Comparison of ENCODE assay signal across 8 cellular contexts in the genomic region with DNA sequence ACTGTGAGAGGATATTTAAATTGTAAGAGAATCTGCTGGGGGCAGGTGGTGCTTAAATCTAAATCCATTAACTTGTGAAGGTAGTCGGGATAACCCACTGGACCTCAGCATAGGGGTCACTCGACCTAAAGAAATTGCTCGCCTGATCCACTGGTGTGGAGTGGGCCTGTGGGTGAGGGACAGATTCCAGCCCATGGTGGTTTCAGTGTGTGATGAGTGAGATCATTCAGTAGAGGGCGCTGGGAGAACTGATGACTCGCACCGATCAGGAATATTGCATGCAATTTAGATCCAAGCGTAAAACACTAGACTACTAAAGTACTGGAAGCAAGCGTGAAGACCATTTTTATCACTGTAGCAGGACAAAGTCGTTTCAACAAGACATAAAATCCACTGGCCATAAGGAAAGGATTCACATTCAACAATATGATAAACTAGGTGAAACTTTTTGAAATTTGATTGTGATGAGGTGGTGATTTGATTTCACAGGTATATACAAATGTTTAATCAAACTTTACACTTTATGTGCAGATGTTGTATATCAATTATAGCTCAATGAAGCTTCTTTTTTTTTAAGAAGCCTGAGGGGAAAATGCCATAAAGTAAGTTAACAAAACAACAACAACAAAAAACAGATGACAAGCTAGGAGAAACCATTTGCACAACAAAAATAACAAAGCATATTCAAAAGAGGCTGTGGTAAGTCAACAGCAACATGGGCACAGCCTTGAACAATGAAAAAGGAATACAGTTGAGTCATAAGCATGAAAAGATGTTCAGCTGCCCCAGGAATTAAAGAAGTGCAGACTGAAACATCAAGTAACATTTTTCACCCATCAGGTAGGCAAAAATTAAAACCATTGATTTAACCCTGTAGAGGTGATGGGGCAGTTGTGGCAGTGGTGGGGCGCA. TPM values are rescaled to one million over a fixed set of nuclear protein-coding genes. Genes with fewer than 3 reads are reported as not detected.
A peak's percentile ranks its signal among the peaks of the same experiment; 100 is the strongest.
DNase-seq lines count a peak whose midpoint lies in the region; ATAC-seq and TF ChIP-seq lines count a peak whose summit lies in the region.

No MANE protein-coding gene starts in this region.

- no peak overlapping the region for H3K4me3 Mint-ChIP-seq in activated T-cell treated with anti-CD3 and anti-CD28 coated beads, Interleukin-2, amount 50 U/mL, for 24 hours
- no peak overlapping the region for H3K4me3 Mint-ChIP-seq in stimulated activated naive B cell treated with anti-CD40 and anti-IgM and Interleukin-4, amounts not matched to agents 10 μg/mL and 1 μg/mL and 100 μg/mL, for 72 hours

- peak overlapping the region; percentile 14; the same call in 1 of the 2 replicates for H2AFZ ChIP-seq in GM23248
- peak overlapping the region; percentile 49; the same call in 1 of the 2 replicates for H2AFZ ChIP-seq in SK-N-SH (ENCODE audit: low read depth)

- H3K27ac ChIP-seq in GM23248: no peak overlapping the region
- H3K27ac ChIP-seq in SK-N-SH (ENCODE audit: low read depth in 2 of 2, low read length in 1 of 2): no peak overlapping the region
- H3K27ac ChIP-seq in colonic mucosa: no peak overlapping the region

- H3K4me1 Mint-ChIP-seq in activated T-cell treated with anti-CD3 and anti-CD28 coated beads, Interleukin-2, amount 50 U/mL, for 24 hours (ENCODE audit: low read depth): peaks cover 1% of the 10 kb centered on the region
- peaks cover 3 to 7% of the 10 kb centered on the region in 2 donors for H3K4me1 Mint-ChIP-seq in stimulated activated naive B cell treated with anti-CD40 and anti-IgM and Interleukin-4, amounts not matched to agents 10 μg/mL and 1 μg/mL and 100 μg/mL, for 72 hours

- no peak overlapping the region for H3K27ac Mint-ChIP-seq in activated T-cell treated with anti-CD3 and anti-CD28 coated beads, Interleukin-2, amount 50 U/mL, for 24 hours
- no peak overlapping the region for H3K27ac Mint-ChIP-seq in stimulated activated naive B cell treated with anti-CD40 and anti-IgM and Interleukin-4, amounts not matched to agents 10 μg/mL and 1 μg/mL and 100 μg/mL, for 72 hours

- peak; percentile 65 to 78 for ATAC-seq in stimulated activated naive B cell treated with anti-CD40 and anti-IgM and Interleukin-4, amounts not matched to agents 10 μg/mL and 1 μg/mL and 100 μg/mL, for 72 hours (replicated peaks)

- no peaks in the 10 kb centered on the region for H3K36me3 Mint-ChIP-seq in activated T-cell treated with anti-CD3 and anti-CD28 coated beads, Interleukin-2, amount 50 U/mL, for 24 hours (ENCODE audit: low read depth)
- H3K36me3 Mint-ChIP-seq in stimulated activated naive B cell treated with anti-CD40 and anti-IgM and Interleukin-4, amounts not matched to agents 10 μg/mL and 1 μg/mL and 100 μg/mL, for 72 hours: no peaks in the 10 kb centered on the region

- H3F3A ChIP-seq in GM23248 (ENCODE audit: insufficient read depth) (no peaks in the 10 kb centered on the region), SK-N-SH (replicated peaks; ENCODE audit: insufficient read depth) (no peaks in the 10 kb centered on the region)

- H4K20me1 ChIP-seq in GM23248 (ENCODE audit: insufficient read depth) (no peaks in the 10 kb centered on the region), SK-N-SH (ENCODE audit: insufficient read depth) (no peaks in the 10 kb centered on the region)

- POLR2A ChIA-PET in SK-N-SH (lab: Yijun Ruan, JAX): no interaction called here

- in situ Hi-C loops in GM23248 (cut with MboI): no loop called here

- no peak for TF ChIP-seq EP300 in SK-N-SH (IDR thresholded peaks at IDR 0.05; ENCODE audit: borderline replicate concordance in 1 of 2, low read depth in 1 of 2, low read length in 1 of 2)

- TF ChIP-seq CTCF in SK-N-SH (IDR thresholded peaks at IDR 0.05) (peak; percentile 74), colonic mucosa (IDR thresholded peaks at IDR 0.05) (peak; percentile 72)

- H3K4me3 ChIP-seq in GM23248 (no peak overlapping the region), SK-N-SH (ENCODE audit: low read depth in 2 of 2, low read length in 1 of 2) (no peak overlapping the region; a peak in 1 of 4 replicates), colonic mucosa (no peak overlapping the region)

- DNase-seq in activated T-cell treated with anti-CD3 and anti-CD28 coated beads for 4 hours: peak; percentile 36
- DNase-seq in activated T-cell treated with anti-CD3 and anti-CD28 coated beads, Interleukin-2, amount 50 U/mL, for 24 hours: no peak
- peak; percentile 85 for DNase-seq in GM23248
- peak; percentile 62 for DNase-seq in LoVo (ENCODE audit: low spot score)
- peak; percentile 91 for DNase-seq in SK-N-SH
- peak; percentile 68 for DNase-seq in colonic mucosa
- DNase-seq in left kidney (ENCODE audit: low read depth, low spot score): peak; percentile 80
- no peak for DNase-seq in stimulated activated naive B cell treated with anti-CD40 and anti-IgM and Interleukin-4, amounts not matched to agents 10 μg/mL and 1 μg/mL and 100 μg/mL, for 72 hours

- H3K27me3 Mint-ChIP-seq in activated T-cell treated with anti-CD3 and anti-CD28 coated beads, Interleukin-2, amount 50 U/mL, for 24 hours: peaks cover 3% of the 10 kb centered on the region
- no peaks in the 10 kb centered on the region for H3K27me3 Mint-ChIP-seq in stimulated activated naive B cell treated with anti-CD40 and anti-IgM and Interleukin-4, amounts not matched to agents 10 μg/mL and 1 μg/mL and 100 μg/mL, for 72 hours

- H3K9me2 ChIP-seq in GM23248 (ENCODE audit: insufficient read depth) (no peaks in the 10 kb centered on the region), SK-N-SH (no peaks in the 10 kb centered on the region)

- H3K4me2 ChIP-seq in GM23248 (ENCODE audit: unreplicated experiment) (no peak overlapping the region), SK-N-SH (no peak overlapping the region)

- H3K79me2 ChIP-seq in GM23248 (ENCODE audit: insufficient read depth) (no peaks in the 10 kb centered on the region), SK-N-SH (ENCODE audit: insufficient read depth) (no peaks in the 10 kb centered on the region)

- intact Hi-C loops in colonic mucosa (cut with DNase I): loop anchor here (5.0 to 10.0 kb wide), 3 partner anchors 45 to 290 kb away; a partner anchor contains a TSS

- no peaks in the 10 kb centered on the region for H3K36me3 ChIP-seq in GM23248 (ENCODE audit: low read depth)
- no peaks in the 10 kb centered on the region for H3K36me3 ChIP-seq in SK-N-SH (replicated peaks in 1 of 2; ENCODE audit: control insufficient read depth in 1 of 2, insufficient read depth in 2 of 2, low read length in 1 of 2)
- no peaks in the 10 kb centered on the region for H3K36me3 ChIP-seq in colonic mucosa

- H3K4me1 ChIP-seq in GM23248 (ENCODE audit: insufficient read depth) (no peaks in the 10 kb centered on the region), SK-N-SH (ENCODE audit: control insufficient read depth in 1 of 2, insufficient read depth in 2 of 2, low read depth in 1 of 2, low read length in 1 of 2) (no peaks in the 10 kb centered on the region), colonic mucosa (no peaks in the 10 kb centered on the region)

- H3K9me3 ChIP-seq in GM23248 (ENCODE audit: low read depth) (no peaks in the 10 kb centered on the region), SK-N-SH (no peaks in the 10 kb centered on the region), colonic mucosa (no peaks in the 10 kb centered on the region)

- peak; percentile 92 for TF ChIP-seq RAD21 in SK-N-SH (IDR thresholded peaks at IDR 0.05; ENCODE audit: low read length)

- H3K9ac ChIP-seq in GM23248: no peak overlapping the region
- H3K9ac ChIP-seq in SK-N-SH: no peak overlapping the region
- H3K9ac ChIP-seq in colonic mucosa (ENCODE audit: low read depth in 2 of 2, low read length in 2 of 2): no peak overlapping the region

- H3K27me3 ChIP-seq in GM23248 (replicated peaks; ENCODE audit: insufficient read depth): no peaks in the 10 kb centered on the region
- H3K27me3 ChIP-seq in SK-N-SH (ENCODE audit: insufficient read depth): no peaks in the 10 kb centered on the region
- H3K27me3 ChIP-seq in colonic mucosa: no peaks in the 10 kb centered on the region

- 10 to 14% methylated on average over 10 of the region's 10 CpGs for WGBS in GM23248 (ENCODE audit: low coverage in 1 of 2, low lambda C conversion rate in 2 of 2, missing lambda C conversion rate in 2 of 2), 2 experiments
- 15% methylated on average over 9 of the region's 10 CpGs for whole genome bisulfite sequencing in SK-N-SH (ENCODE audit: low lambda C conversion rate)

- CTCF ChIA-PET in SK-N-SH (lab: Yijun Ruan, JAX): interaction anchor here (0.6 to 5.4 kb wide), 28 partner anchors 8 to 1700 kb away, joined by 3 to 40 read pairs (median 5); a partner anchor contains a TSS

- H3K9me3 Mint-ChIP-seq in activated T-cell treated with anti-CD3 and anti-CD28 coated beads, Interleukin-2, amount 50 U/mL, for 24 hours: no peaks in the 10 kb centered on the region
- no peaks in the 10 kb centered on the region for H3K9me3 Mint-ChIP-seq in stimulated activated naive B cell treated with anti-CD40 and anti-IgM and Interleukin-4, amounts not matched to agents 10 μg/mL and 1 μg/mL and 100 μg/mL, for 72 hours

TF ChIP-seq in SK-N-SH, 30 proteins besides CTCF, POLR2A, EP300 and RAD21 (continues in another document):
- TF ChIP-seq, protein P1, sequence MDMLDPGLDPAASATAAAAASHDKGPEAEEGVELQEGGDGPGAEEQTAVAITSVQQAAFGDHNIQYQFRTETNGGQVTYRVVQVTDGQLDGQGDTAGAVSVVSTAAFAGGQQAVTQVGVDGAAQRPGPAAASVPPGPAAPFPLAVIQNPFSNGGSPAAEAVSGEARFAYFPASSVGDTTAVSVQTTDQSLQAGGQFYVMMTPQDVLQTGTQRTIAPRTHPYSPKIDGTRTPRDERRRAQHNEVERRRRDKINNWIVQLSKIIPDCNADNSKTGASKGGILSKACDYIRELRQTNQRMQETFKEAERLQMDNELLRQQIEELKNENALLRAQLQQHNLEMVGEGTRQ (IDR thresholded peaks at IDR 0.05; ENCODE audit: borderline replicate concordance, low read depth, low read length): no peak

RNA-seq across cellular contexts. Expression of a gene that starts 7.5 kb away (rescaled TPM):
- 11.9 and 18.6 TPM in 2 replicates for total RNA-seq in GM23248 (2014; rRNA removed; shearing (Covaris generic))
- 10.3 and 12.6 TPM in 2 replicates for polyA plus RNA-seq in GM23248 (2016; fragmentation: Nextera tagmentation; extraction: Ambion mirVana)
- 9.2 and 11.0 TPM in 2 replicates for polyA plus RNA-seq in SK-N-SH (2012; rRNA removed)
- polyA plus RNA-seq in SK-N-SH (2012; cell fraction: cytosol; rRNA removed): 9.3 and 10.1 TPM in 2 replicates
- 9.7 and 11.5 TPM in 2 replicates for polyA plus RNA-seq in SK-N-SH (2012; cell fraction: nucleus; rRNA removed)
- 10 to 100 TPM; 39.7 to 50.9 TPM for total RNA-seq in colonic mucosa

RNA-seq across cellular contexts. Expression of a gene that starts 23.3 kb away (rescaled TPM):
- total RNA-seq in GM23248 (2014; rRNA removed; shearing (Covaris generic)): 0.65 and 0.76 TPM in 2 replicates
- 0.10 and 0.20 TPM in 2 replicates for polyA plus RNA-seq in GM23248 (2016; fragmentation: Nextera tagmentation; extraction: Ambion mirVana)
- 0.26 and 0.30 TPM in 2 replicates for polyA plus RNA-seq in SK-N-SH (2012; rRNA removed)
- 0.17 and 0.19 TPM in 2 replicates for polyA plus RNA-seq in SK-N-SH (2012; cell fraction: cytosol; rRNA removed)
- polyA plus RNA-seq in SK-N-SH (2012; cell fraction: nucleus; rRNA removed): 0.27 and 0.31 TPM in 2 replicates
- total RNA-seq in colonic mucosa: 1 to 10 TPM; 2.7 to 5.6 TPM

RNA-seq across cellular contexts. Expression of a gene that starts 38.7 kb away (rescaled TPM):
- 30.4 and 36.9 TPM in 2 replicates for total RNA-seq in GM23248 (2014; rRNA removed; shearing (Covaris generic))
- polyA plus RNA-seq in GM23248 (2016; fragmentation: Nextera tagmentation; extraction: Ambion mirVana) (45.2 and 46.7 TPM in 2 replicates), SK-N-SH (2012; rRNA removed) (37.9 and 46.0 TPM in 2 replicates)
- 60.6 and 90.4 TPM in 2 replicates for polyA plus RNA-seq in SK-N-SH (2012; cell fraction: cytosol; rRNA removed)
- 18.4 and 20.5 TPM in 2 replicates for polyA plus RNA-seq in SK-N-SH (2012; cell fraction: nucleus; rRNA removed)
- total RNA-seq in colonic mucosa: 10 to 100 TPM; 61.6 to 75.8 TPM

Comparison
In these comparisons a context has a peak if more than half of its experiments do, and no peak if none do; other contexts are left out.
1. DNase-seq: peak in activated T-cell treated with anti-CD3 and anti-CD28 coated beads for 4 hours (single experiment), GM23248 (single experiment), LoVo (single experiment), SK-N-SH (single experiment), colonic mucosa (single experiment) and left kidney (single experiment); none in activated T-cell treated with anti-CD3 and anti-CD28 coated beads, Interleukin-2, amount 50 U/mL, for 24 hours (single experiment) and stimulated activated naive B cell treated with anti-CD40 and anti-IgM and Interleukin-4, amounts not matched to agents 10 μg/mL and 1 μg/mL and 100 μg/mL, for 72 hours (single experiment).